In genomic region chr1:228212966-228213844, GRCh38 we compare ENCODE assay signal across 8 cellular contexts. TPM values are rescaled to one million over a fixed set of nuclear protein-coding genes. Genes with fewer than 3 reads are reported as not detected.
DNase-seq lines count a peak whose midpoint lies in the region; ATAC-seq lines count a peak whose summit lies in the region.

No MANE protein-coding gene starts in this region.

- H3K4me3 ChIP-seq in ACC112 (ENCODE audit: low read depth, low read length): peak overlapping the region; percentile 82

- H2AFZ ChIP-seq in ACC112 (ENCODE audit: low read length, unreplicated experiment): peak overlapping the region; percentile 69

- H3K4me1 ChIP-seq in ACC112 (ENCODE audit: control insufficient read depth, insufficient read depth, low read length, unreplicated experiment): peaks cover 3% of the 10 kb centered on the region

- H3K27me3 ChIP-seq in ACC112 (ENCODE audit: insufficient read depth, low read length): no peaks in the 10 kb centered on the region; the same call in 1 of the 2 replicates

- no peak overlapping the region for H3K27ac ChIP-seq in ACC112 (ENCODE audit: low read depth, low read length)

- ATAC-seq in GM18867 (IDR thresholded peaks at IDR 0.05; ENCODE audit: unreplicated experiment) (peak; percentile 95), HG03135 (IDR thresholded peaks at IDR 0.05; ENCODE audit: unreplicated experiment) (peak; percentile 89)
- ATAC-seq in activated CD4-positive, CD25-positive, alpha-beta regulatory T cell treated with anti-CD3 and anti-CD28 coated beads, Interleukin-2, amount 50 U/mL, for 24 hours: peak; percentile 96 to 97

- DNase-seq in NCI-H226 (peak; percentile 67), cerebellum (ENCODE audit: low spot score) (peak; percentile 91), kidney tubule cell (ENCODE audit: low spot score) (peak; percentile 86)
- DNase-seq in stimulated activated CD4-positive, alpha-beta T cell treated with anti-CD3 and anti-CD28 coated beads, Interleukin-1b, Interleukin-23, amount 100 ng/mL, for 4 hours (ENCODE audit: low read depth in 2 of 2): peak; percentile 90 to 93

- no peaks in the 10 kb centered on the region for H3K36me3 ChIP-seq in ACC112 (ENCODE audit: insufficient read depth, low read length)

- H3K79me2 ChIP-seq in ACC112 (ENCODE audit: control insufficient read depth, insufficient read depth, low read length, unreplicated experiment): no peaks in the 10 kb centered on the region

RNA-seq across cellular contexts. Expression of gene OBSCN, which starts 5.4 kb away (rescaled TPM):
- 52.9 TPM for total RNA-seq in cerebellum

RNA-seq across cellular contexts. Expression of gene IBA57, which starts 47.6 kb away (rescaled TPM):
- total RNA-seq in cerebellum: 10.8 TPM
